7 cellular contexts compared by ENCODE assay signal in genomic region chr4:118592289-118592688, GRCh38.
DNase-seq lines count a peak whose midpoint lies in the region; ATAC-seq and TF ChIP-seq lines count a peak whose summit lies in the region.
"Not testable (repeated sequence)": the region's sequence is repeated elsewhere in the genome, so short reads cannot be mapped to it uniquely, and the experiment has no call there.

No MANE protein-coding gene starts in this region.

- H3K27me3 ChIP-seq in PC-3 (ENCODE audit: low read length); right cardiac atrium (ENCODE audit: control insufficient read depth, insufficient read depth); muscle layer of duodenum (ENCODE audit: low read depth, low read length): not testable (repeated sequence)

- not testable (repeated sequence) for TF ChIP-seq CTCF in GM12875 (IDR thresholded peaks at IDR 0.05; ENCODE audit: borderline replicate concordance, insufficient read depth, low read depth, low read length); PC-3 (conservative IDR thresholded peaks at IDR 0.05; ENCODE audit: low read depth, low read length)

- POLR2A ChIA-PET in PC-3 (lab: Charles Lee; ENCODE audit: unreplicated experiment), result not testable (repeated sequence)

- BruUV-seq in PC-3 (replicated peaks; lab: Mats Ljungman, UMichigan), result not testable (repeated sequence)

- H3K9me3 ChIP-seq in PC-3 (ENCODE audit: low read length); right cardiac atrium (ENCODE audit: control insufficient read depth, low read length); muscle layer of duodenum (ENCODE audit: control insufficient read depth in 1 of 2, low read length in 2 of 2): not testable (repeated sequence)

- peak overlapping the region; percentile 81 for H3K4me2 ChIP-seq in PC-3 (ENCODE audit: low read length)

- H4K20me1 ChIP-seq in PC-3 (ENCODE audit: low read length), result not testable (repeated sequence)

- peak overlapping the region; percentile 81; the same call in 1 of the 2 replicates for H3K9ac ChIP-seq in PC-3 (ENCODE audit: low read length)

- H3K27ac Mint-ChIP-seq in activated T-helper 1 cell treated with anti-CD3 and anti-CD28 coated beads, Interleukin-12 subunit alpha, Interleukin-12 subunit beta, Interleukin-2, Interleukin-4 antibody, amounts not matched to agents 30 ng/mL and 10 ng/mL and 1 ng/mL, durations not matched to agents 14 hours and 24 hours and 36 hours, result not testable (repeated sequence)
- H3K27ac Mint-ChIP-seq in dendritic cell treated with granulocyte-macrophage colony-stimulating factor and Interleukin-4, amounts not matched to agents 40 ng/mL and 50 ng/mL, for 4 days, result peak overlapping the region; percentile 86

- not testable (repeated sequence) for ATAC-seq in PC-3, right cardiac atrium

- intact Hi-C loops in PC-3 (cut with micrococcal nuclease), result loop anchor here (10.0 kb wide), 1 partner anchor 307 kb away; no protein-coding TSS in a partner anchor
- intact Hi-C loops in activated T-helper 1 cell treated with anti-CD3 and anti-CD28 coated beads, Interleukin-12 subunit alpha, Interleukin-12 subunit beta, Interleukin-2, Interleukin-4 antibody, amounts not matched to agents 30 ng/mL and 10 ng/mL and 1 ng/mL, durations not matched to agents 14 hours and 24 hours and 36 hours (cut with micrococcal nuclease); dendritic cell treated with granulocyte-macrophage colony-stimulating factor and Interleukin-4, amounts not matched to agents 40 ng/mL and 50 ng/mL, for 4 days (cut with micrococcal nuclease); right cardiac atrium (cut with DNase I): not testable (repeated sequence)

- not testable (repeated sequence) for H3K36me3 Mint-ChIP-seq in activated T-helper 1 cell treated with anti-CD3 and anti-CD28 coated beads, Interleukin-12 subunit alpha, Interleukin-12 subunit beta, Interleukin-2, Interleukin-4 antibody, amounts not matched to agents 30 ng/mL and 10 ng/mL and 1 ng/mL, durations not matched to agents 14 hours and 24 hours and 36 hours (ENCODE audit: low read depth); dendritic cell treated with granulocyte-macrophage colony-stimulating factor and Interleukin-4, amounts not matched to agents 40 ng/mL and 50 ng/mL, for 4 days (ENCODE audit: low read depth)

- CTCF ChIA-PET in PC-3 (lab: Charles Lee), result not testable (repeated sequence)

- not testable (repeated sequence) for H2AFZ ChIP-seq in PC-3 (ENCODE audit: low read length)

- not testable (repeated sequence) for DNase-seq in PC-3; activated T-helper 1 cell treated with anti-CD3 and anti-CD28 coated beads, Interleukin-12 subunit alpha, Interleukin-12 subunit beta, Interleukin-2, Interleukin-4 antibody, amounts not matched to agents 30 ng/mL and 10 ng/mL and 1 ng/mL, durations not matched to agents 14 hours and 24 hours and 36 hours (ENCODE audit: low spot score); right cardiac atrium

- peak overlapping the region; percentile 64 for H3K4me3 ChIP-seq in GM12875 (ENCODE audit: low read depth, low read length)
- H3K4me3 ChIP-seq in PC-3 (ENCODE audit: low read length), result peak overlapping the region; percentile 66
- H3K4me3 ChIP-seq in right cardiac atrium (ENCODE audit: low read length), result peak overlapping the region; percentile 47
- peak overlapping the region in 1 of 2 donors; percentile 61 for H3K4me3 ChIP-seq in muscle layer of duodenum (ENCODE audit: low read depth in 1 of 2, low read length in 2 of 2)
- H3K4me3 ChIP-seq in skin epidermis, result peak overlapping the region; percentile 42 to 60 (median 53)

- not testable (repeated sequence) for H3K27me3 Mint-ChIP-seq in activated T-helper 1 cell treated with anti-CD3 and anti-CD28 coated beads, Interleukin-12 subunit alpha, Interleukin-12 subunit beta, Interleukin-2, Interleukin-4 antibody, amounts not matched to agents 30 ng/mL and 10 ng/mL and 1 ng/mL, durations not matched to agents 14 hours and 24 hours and 36 hours (ENCODE audit: insufficient read depth); dendritic cell treated with granulocyte-macrophage colony-stimulating factor and Interleukin-4, amounts not matched to agents 40 ng/mL and 50 ng/mL, for 4 days

- H3K36me3 ChIP-seq in PC-3 (ENCODE audit: low read depth, low read length); muscle layer of duodenum (ENCODE audit: control insufficient read depth in 1 of 2, insufficient read depth in 2 of 2, low read length in 2 of 2): not testable (repeated sequence)

- H3K9me3 Mint-ChIP-seq in activated T-helper 1 cell treated with anti-CD3 and anti-CD28 coated beads, Interleukin-12 subunit alpha, Interleukin-12 subunit beta, Interleukin-2, Interleukin-4 antibody, amounts not matched to agents 30 ng/mL and 10 ng/mL and 1 ng/mL, durations not matched to agents 14 hours and 24 hours and 36 hours; dendritic cell treated with granulocyte-macrophage colony-stimulating factor and Interleukin-4, amounts not matched to agents 40 ng/mL and 50 ng/mL, for 4 days: not testable (repeated sequence)

- H3K4me1 ChIP-seq in PC-3 (ENCODE audit: insufficient read depth, low read length); right cardiac atrium (ENCODE audit: control insufficient read depth, insufficient read depth, low read length); muscle layer of duodenum (ENCODE audit: control insufficient read depth in 1 of 2, insufficient read depth in 2 of 2, low read length in 2 of 2): not testable (repeated sequence)

- H3F3A ChIP-seq in PC-3 (ENCODE audit: low read length, unreplicated experiment), result not testable (repeated sequence)

- H3K27ac ChIP-seq in PC-3 (ENCODE audit: low read length); right cardiac atrium (ENCODE audit: low read length): not testable (repeated sequence)
- H3K27ac ChIP-seq in muscle layer of duodenum (ENCODE audit: low read length) (peak overlapping the region; percentile 45), skin epidermis (peak overlapping the region in 16 of 21 experiments; percentile 64 to 91 (median 84))

- not testable (repeated sequence) for H3K4me1 Mint-ChIP-seq in activated T-helper 1 cell treated with anti-CD3 and anti-CD28 coated beads, Interleukin-12 subunit alpha, Interleukin-12 subunit beta, Interleukin-2, Interleukin-4 antibody, amounts not matched to agents 30 ng/mL and 10 ng/mL and 1 ng/mL, durations not matched to agents 14 hours and 24 hours and 36 hours (ENCODE audit: low read depth)
- peaks cover 36% of the 10 kb centered on the region for H3K4me1 Mint-ChIP-seq in dendritic cell treated with granulocyte-macrophage colony-stimulating factor and Interleukin-4, amounts not matched to agents 40 ng/mL and 50 ng/mL, for 4 days (ENCODE audit: low read depth)

- WGBS in right cardiac atrium, result 94% methylated on average over 13 of the region's 14 CpGs

- H3K4me3 Mint-ChIP-seq in activated T-helper 1 cell treated with anti-CD3 and anti-CD28 coated beads, Interleukin-12 subunit alpha, Interleukin-12 subunit beta, Interleukin-2, Interleukin-4 antibody, amounts not matched to agents 30 ng/mL and 10 ng/mL and 1 ng/mL, durations not matched to agents 14 hours and 24 hours and 36 hours, result peak overlapping the region; percentile 94
- not testable (repeated sequence) for H3K4me3 Mint-ChIP-seq in dendritic cell treated with granulocyte-macrophage colony-stimulating factor and Interleukin-4, amounts not matched to agents 40 ng/mL and 50 ng/mL, for 4 days

- H3K79me2 ChIP-seq in PC-3 (ENCODE audit: low read length), result not testable (repeated sequence)

- H3K9me2 ChIP-seq in PC-3 (replicated peaks; ENCODE audit: low read length), result not testable (repeated sequence)
